9 cellular contexts compared by ENCODE assay signal in genomic region chr15:51319539-51319938, GRCh38. TPM values are rescaled to one million over a fixed set of nuclear protein-coding genes. Genes with fewer than 3 reads are reported as not detected.
"Had no signal": no experiment of that assay in that cellular context is flagged by ENCODE, and none has a peak within 500 bp of the region (broad histone marks: within the 10 kb centered on the region; RNA-seq: fewer than 3 reads in every experiment).

No MANE protein-coding gene starts in this region.

- H3K36me3 ChIP-seq: HAP-1 had no signal

- H3K27ac ChIP-seq: HL-60 had no signal

- H3K4me1 ChIP-seq: HAP-1 had no signal

- H2AFZ ChIP-seq: GM23248 had no signal

- H3K4me3 ChIP-seq: GM23248, HAP-1, K562 had no signal

- DNase-seq: GM23248, GOT3, H7, HFFc6, IMR-90 had no signal

- H3K9me3 ChIP-seq: HAP-1 had no signal

RNA-seq across cellular contexts. Expression of gene CYP19A1, which starts 18.9 kb away (rescaled TPM):
- total RNA-seq: H7, HT1080, IMR-90 had no signal
- polyA plus RNA-seq: IMR-90 had no signal

RNA-seq across cellular contexts. Expression of gene GLDN, which starts 21.9 kb away (rescaled TPM):
- total RNA-seq: HFFc6, HT1080 had no signal
- polyA plus RNA-seq: IMR-90 had no signal
